ENCODE assay signal across 11 cellular contexts in genomic region chr2:16546128-16546754, GRCh38.
DNase-seq lines count a peak whose midpoint lies in the region; ATAC-seq and TF ChIP-seq lines count a peak whose summit lies in the region.
"Had no signal": no experiment of that assay in that cellular context is flagged by ENCODE, and none has a peak within 500 bp of the region (broad histone marks: within the 10 kb centered on the region; RNA-seq: fewer than 3 reads in every experiment).

No MANE protein-coding gene starts in this region.

- no peaks in the 10 kb centered on the region for H3K4me1 Mint-ChIP-seq in WTC11
- no peaks in the 10 kb centered on the region for H3K4me1 Mint-ChIP-seq in stimulated activated naive B cell treated with anti-CD40 and anti-IgM and Interleukin-4, amounts not matched to agents 10 μg/mL and 1 μg/mL and 100 μg/mL, for 72 hours

- no peak overlapping the region for H3K27ac Mint-ChIP-seq in WTC11
- H3K27ac Mint-ChIP-seq in stimulated activated naive B cell treated with anti-CD40 and anti-IgM and Interleukin-4, amounts not matched to agents 10 μg/mL and 1 μg/mL and 100 μg/mL, for 72 hours, result no peak overlapping the region

- H3K27me3 Mint-ChIP-seq in WTC11 (ENCODE audit: low read depth), result no peaks in the 10 kb centered on the region
- no peaks in the 10 kb centered on the region for H3K27me3 Mint-ChIP-seq in stimulated activated naive B cell treated with anti-CD40 and anti-IgM and Interleukin-4, amounts not matched to agents 10 μg/mL and 1 μg/mL and 100 μg/mL, for 72 hours

- no peaks in the 10 kb centered on the region for H3K9me3 Mint-ChIP-seq in WTC11
- H3K9me3 Mint-ChIP-seq in stimulated activated naive B cell treated with anti-CD40 and anti-IgM and Interleukin-4, amounts not matched to agents 10 μg/mL and 1 μg/mL and 100 μg/mL, for 72 hours, result no peaks in the 10 kb centered on the region
- H3K9me3 Mint-ChIP-seq: activated T-cell treated with anti-CD3 and anti-CD28 coated beads, Interleukin-2, amount 50 U/mL, for 4 hours had no signal

- POLR2A ChIA-PET in WTC11 (lab: Charles Lee), result no interaction called here

- H3K36me3 Mint-ChIP-seq in WTC11, result no peaks in the 10 kb centered on the region
- peaks cover 4 to 11% of the 10 kb centered on the region in 2 donors for H3K36me3 Mint-ChIP-seq in stimulated activated naive B cell treated with anti-CD40 and anti-IgM and Interleukin-4, amounts not matched to agents 10 μg/mL and 1 μg/mL and 100 μg/mL, for 72 hours

- ATAC-seq in WTC11 (peak; percentile 87), HG02610 (IDR thresholded peaks at IDR 0.05; ENCODE audit: unreplicated experiment) (no peak), GM21825 (IDR thresholded peaks at IDR 0.05; ENCODE audit: unreplicated experiment) (no peak)
- no peak for ATAC-seq in stimulated activated naive B cell treated with anti-CD40 and anti-IgM and Interleukin-4, amounts not matched to agents 10 μg/mL and 1 μg/mL and 100 μg/mL, for 72 hours (replicated peaks)
- ATAC-seq: activated T-cell treated with anti-CD3 and anti-CD28 coated beads, Interleukin-2, amount 50 U/mL, for 4 hours had no signal

- no peak for TF ChIP-seq CTCF in WTC11 (IDR thresholded peaks at IDR 0.05)

- DNase-seq in CD1c-positive myeloid dendritic cell (ENCODE audit: extremely low spot score), result peak; percentile 32
- DNase-seq in HT1080 (ENCODE audit: low read depth), result peak; percentile 36
- DNase-seq in WTC11 (ENCODE audit: low spot score), result peak; percentile 19
- DNase-seq in inferior parietal cortex (ENCODE audit: extremely low spot score), result peak; percentile 31
- DNase-seq in stimulated activated CD4-positive, alpha-beta T cell treated with anti-CD3 and anti-CD28 coated beads, Interleukin-4, amount 100 ng/mL, for 24 hours, result no peak
- DNase-seq in stimulated activated naive B cell treated with anti-CD40 and anti-IgM and Interleukin-4, amounts not matched to agents 10 μg/mL and 1 μg/mL and 100 μg/mL, for 72 hours, result no peak
- DNase-seq: activated T-cell treated with anti-CD3 and anti-CD28 coated beads, Interleukin-2, amount 50 U/mL, for 4 hours; DMS79; stimulated activated CD4-positive, alpha-beta T cell treated with anti-CD3 and anti-CD28 coated beads, Interleukin-2, amount 100 ng/mL, for 48 hours had no signal

- CTCF ChIA-PET in WTC11 (lab: Charles Lee), result interaction anchor here (1.2 to 2.2 kb wide), 4 partner anchors 21 to 607 kb away, joined by 3 to 8 read pairs (median 6); partner anchors contain the start of gene MYCN

- H3K4me3 Mint-ChIP-seq in WTC11, result no peak overlapping the region
- no peak overlapping the region for H3K4me3 Mint-ChIP-seq in stimulated activated naive B cell treated with anti-CD40 and anti-IgM and Interleukin-4, amounts not matched to agents 10 μg/mL and 1 μg/mL and 100 μg/mL, for 72 hours
- H3K4me3 Mint-ChIP-seq: activated T-cell treated with anti-CD3 and anti-CD28 coated beads, Interleukin-2, amount 50 U/mL, for 4 hours had no signal

TF ChIP-seq in WTC11, 78 proteins besides CTCF, POLR2A, EP300 and RAD21 (continues in another document):
- TF ChIP-seq IRF2 (CRISPR knock-in tag; IDR thresholded peaks at IDR 0.05; ENCODE audit: borderline replicate concordance, low read depth), result no peak
- no peak for TF ChIP-seq ZNF423 (CRISPR knock-in tag; IDR thresholded peaks at IDR 0.05)
- no peak for TF ChIP-seq ETV6 (CRISPR knock-in tag; IDR thresholded peaks at IDR 0.05)
- TF ChIP-seq EMX1 (CRISPR knock-in tag; IDR thresholded peaks at IDR 0.05), result no peak
- TF ChIP-seq GRHL2 (CRISPR knock-in tag; IDR thresholded peaks at IDR 0.05; ENCODE audit: insufficient replicate concordance, severe bottlenecking), result no peak
- TF ChIP-seq AFF4 (CRISPR knock-in tag; IDR thresholded peaks at IDR 0.05; ENCODE audit: borderline replicate concordance), result no peak
- no peak for TF ChIP-seq MLX (CRISPR knock-in tag; IDR thresholded peaks at IDR 0.05)
- TF ChIP-seq ZBTB43 (CRISPR knock-in tag; IDR thresholded peaks at IDR 0.05), result no peak
- no peak for TF ChIP-seq ELF4 (CRISPR knock-in tag; IDR thresholded peaks at IDR 0.05; ENCODE audit: low read depth)
- no peak for TF ChIP-seq SP1 (CRISPR knock-in tag; conservative IDR thresholded peaks at IDR 0.05)
- TF ChIP-seq NR2C2 (CRISPR knock-in tag; IDR thresholded peaks at IDR 0.05), result no peak
- no peak for TF ChIP-seq E2F5 (CRISPR knock-in tag; IDR thresholded peaks at IDR 0.05)
- TF ChIP-seq FOXJ3 (CRISPR knock-in tag; IDR thresholded peaks at IDR 0.05; ENCODE audit: borderline replicate concordance), result no peak
- 0 out of 2 replicates have a peak, but pooled peaks have one; percentile 42 for TF ChIP-seq JUN (CRISPR knock-in tag; IDR thresholded peaks at IDR 0.05)
- no peak for TF ChIP-seq TCF7 (CRISPR knock-in tag; IDR thresholded peaks at IDR 0.05; ENCODE audit: low read depth)
- 0 out of 2 replicates have a peak, but pooled peaks have one; percentile 37 for TF ChIP-seq TEAD1 (CRISPR knock-in tag; IDR thresholded peaks at IDR 0.05)
- no peak for TF ChIP-seq ZNF281 (CRISPR knock-in tag; IDR thresholded peaks at IDR 0.05)

Comparison
In these comparisons a context has a peak if more than half of its experiments do, and no peak if none do; other contexts are left out.
1. DNase-seq: peak in CD1c-positive myeloid dendritic cell (single experiment), HT1080 (single experiment), WTC11 (single experiment) and inferior parietal cortex (single experiment); none in stimulated activated CD4-positive, alpha-beta T cell treated with anti-CD3 and anti-CD28 coated beads, Interleukin-4, amount 100 ng/mL, for 24 hours (single experiment) and stimulated activated naive B cell treated with anti-CD40 and anti-IgM and Interleukin-4, amounts not matched to agents 10 μg/mL and 1 μg/mL and 100 μg/mL, for 72 hours (single experiment).